Comparison of ENCODE assay signal across 1 cellular context in the genomic region with DNA sequence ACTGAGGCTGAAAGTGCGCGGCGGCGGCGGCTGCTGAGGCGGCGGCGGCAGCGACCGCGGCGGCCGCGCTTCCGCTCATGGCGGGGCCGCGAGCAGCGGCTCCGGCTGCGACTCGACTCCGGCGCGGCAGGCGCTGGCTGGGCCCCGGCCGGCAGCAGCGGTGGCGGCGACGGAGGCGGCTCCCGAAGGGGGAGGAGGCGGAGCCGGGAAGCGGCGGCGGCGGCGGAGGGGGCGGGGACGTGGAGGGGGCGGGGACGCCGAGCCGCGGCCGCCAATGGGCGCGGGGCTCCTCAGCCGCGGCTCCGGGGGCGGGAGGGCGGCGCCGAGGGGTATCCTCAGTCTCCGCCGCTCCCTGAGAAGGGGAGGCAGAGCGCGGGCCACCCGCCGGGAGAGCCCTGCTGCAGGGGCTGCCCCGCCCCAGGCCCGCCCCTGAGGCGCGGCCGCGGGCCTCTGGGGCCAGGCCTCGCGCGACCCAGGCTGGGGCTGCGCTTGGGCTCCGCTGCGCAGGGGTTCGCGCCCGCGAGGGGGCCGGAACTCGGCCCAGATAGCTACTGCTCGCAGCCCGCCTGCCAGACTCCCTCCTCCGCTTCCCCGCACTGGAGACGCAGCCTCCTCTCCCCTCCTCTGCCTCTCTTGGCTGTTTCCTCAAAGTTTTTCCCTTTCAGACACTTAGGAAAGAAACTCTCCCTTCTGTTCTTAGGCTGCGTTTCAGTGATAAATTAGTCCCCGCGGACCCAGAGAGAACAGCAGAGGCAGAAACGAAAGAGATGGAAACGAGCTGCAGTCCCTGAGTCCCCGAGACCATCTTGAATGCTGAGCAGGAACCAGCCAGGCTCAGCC.
TF ChIP-seq lines count a peak whose summit lies in the region.

No MANE protein-coding gene starts in this region.

TF ChIP-seq in GM12878, 131 proteins besides CTCF, POLR2A, EP300 and RAD21 (continued from another document and continues in another):
- TF ChIP-seq ZBTB33 (IDR thresholded peaks at IDR 0.05) (no peak), USF2 (IDR thresholded peaks at IDR 0.05; ENCODE audit: borderline replicate concordance, low read depth, low read length) (no peak), YY1 (IDR thresholded peaks at IDR 0.05; ENCODE audit: low read depth, low read length) (no peak; the same call in none of the 2 replicates), NRF1 (conservative IDR thresholded peaks at IDR 0.05; ENCODE audit: low read depth, low read length) (peak; percentile 50), KAT2A (conservative IDR thresholded peaks at IDR 0.05; ENCODE audit: control insufficient read depth, low read depth, low read length) (no peak), SP1 (IDR thresholded peaks at IDR 0.05; ENCODE audit: low read depth, low read length) (peak; percentile 62), ZSCAN29 (IDR thresholded peaks at IDR 0.05) (peak; percentile 50; the same call in 1 of the 2 replicates), STAT1 (conservative IDR thresholded peaks at IDR 0.05) (0 out of 2 replicates have a peak, but pooled peaks have one; percentile 24), EED (IDR thresholded peaks at IDR 0.05; ENCODE audit: low read depth) (no peak), RELA (IDR thresholded peaks at IDR 0.05; ENCODE audit: borderline replicate concordance, partially characterized antibody) (peak; percentile 70), SMARCA5 (IDR thresholded peaks at IDR 0.05) (peak; percentile 35), GABPA (IDR thresholded peaks at IDR 0.05; ENCODE audit: low read depth) (no peak), YBX1 (IDR thresholded peaks at IDR 0.05) (no peak), TCF3 (IDR thresholded peaks at IDR 0.05; ENCODE audit: borderline replicate concordance, insufficient read depth, low read depth, low read length) (0 out of 2 replicates have a peak, but pooled peaks have one; percentile 48), BMI1 (IDR thresholded peaks at IDR 0.05; ENCODE audit: borderline replicate concordance) (no peak), TCF12 (IDR thresholded peaks at IDR 0.05; ENCODE audit: low read depth, low read length) (peak; percentile 41; the same call in 1 of the 2 replicates), MAX (IDR thresholded peaks at IDR 0.05; ENCODE audit: low read depth, low read length) (no peak), RFX5 (IDR thresholded peaks at IDR 0.05; ENCODE audit: low read depth, low read length) (no peak), CBX5 (IDR thresholded peaks at IDR 0.05; ENCODE audit: low read depth) (peak; percentile 21; the same call in 1 of the 2 replicates), IRF4 (IDR thresholded peaks at IDR 0.05; ENCODE audit: low read depth, low read length) (no peak), NFYA (IDR thresholded peaks at IDR 0.05; ENCODE audit: borderline replicate concordance, low read depth, low read length) (no peak), ZBED1 (IDR thresholded peaks at IDR 0.05; ENCODE audit: borderline replicate concordance) (no peak), NR2C2 (IDR thresholded peaks at IDR 0.05; ENCODE audit: borderline replicate concordance, control insufficient read depth, insufficient read length, low read depth) (no peak), MTA2 (IDR thresholded peaks at IDR 0.05; ENCODE audit: low read depth) (0 out of 2 replicates have a peak, but pooled peaks have one; percentile 33), FOXK2 (IDR thresholded peaks at IDR 0.05) (no peak), CEBPB (IDR thresholded peaks at IDR 0.05; ENCODE audit: borderline replicate concordance in 1 of 2, low read depth in 2 of 2, low read length in 2 of 2) (no peak), POLR2AphosphoS5 (IDR thresholded peaks at IDR 0.05; ENCODE audit: low read length) (peak; percentile 93), POLR2AphosphoS2 (IDR thresholded peaks at IDR 0.05; ENCODE audit: low read depth, low read length) (no peak), MEF2A (IDR thresholded peaks at IDR 0.05; ENCODE audit: insufficient read depth, low read depth, low read length) (no peak), SKIL (IDR thresholded peaks at IDR 0.05; ENCODE audit: low read depth, poor library complexity, severe bottlenecking) (peak; percentile 22), PML (IDR thresholded peaks at IDR 0.05; ENCODE audit: low read length) (peak; percentile 92; the same call in 1 of the 2 replicates), IRF5 (IDR thresholded peaks at IDR 0.05; ENCODE audit: borderline replicate concordance) (no peak), BACH1 (IDR thresholded peaks at IDR 0.05; ENCODE audit: borderline replicate concordance) (peak; percentile 74), LARP7 (IDR thresholded peaks at IDR 0.05) (0 out of 2 replicates have a peak, but pooled peaks have one; percentile 48), NFXL1 (IDR thresholded peaks at IDR 0.05; ENCODE audit: borderline replicate concordance) (no peak), NR2C1 (IDR thresholded peaks at IDR 0.05) (no peak), DPF2 (IDR thresholded peaks at IDR 0.05) (peak; percentile 85), HDAC2 (IDR thresholded peaks at IDR 0.05) (no peak), SIX5 (IDR thresholded peaks at IDR 0.05; ENCODE audit: low read depth, low read length, severe bottlenecking) (no peak), ESRRA (IDR thresholded peaks at IDR 0.05; ENCODE audit: low read length) (no peak), SPI1 (IDR thresholded peaks at IDR 0.05; ENCODE audit: borderline replicate concordance, insufficient read depth, low read depth, low read length) (no peak), NR2F1 (conservative IDR thresholded peaks at IDR 0.05) (peak; percentile 69), IKZF1 (conservative IDR thresholded peaks at IDR 0.05) (peak; percentile 81), SIN3A (IDR thresholded peaks at IDR 0.05; ENCODE audit: low read depth, low read length) (0 out of 2 replicates have a peak, but pooled peaks have one; percentile 50)
- TF ChIP-seq, protein P1, sequence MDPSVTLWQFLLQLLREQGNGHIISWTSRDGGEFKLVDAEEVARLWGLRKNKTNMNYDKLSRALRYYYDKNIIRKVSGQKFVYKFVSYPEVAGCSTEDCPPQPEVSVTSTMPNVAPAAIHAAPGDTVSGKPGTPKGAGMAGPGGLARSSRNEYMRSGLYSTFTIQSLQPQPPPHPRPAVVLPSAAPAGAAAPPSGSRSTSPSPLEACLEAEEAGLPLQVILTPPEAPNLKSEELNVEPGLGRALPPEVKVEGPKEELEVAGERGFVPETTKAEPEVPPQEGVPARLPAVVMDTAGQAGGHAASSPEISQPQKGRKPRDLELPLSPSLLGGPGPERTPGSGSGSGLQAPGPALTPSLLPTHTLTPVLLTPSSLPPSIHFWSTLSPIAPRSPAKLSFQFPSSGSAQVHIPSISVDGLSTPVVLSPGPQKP (IDR thresholded peaks at IDR 0.05; ENCODE audit: low read depth, low read length): 0 out of 2 replicates have a peak, but pooled peaks have one; percentile 35
- TF ChIP-seq, protein P2, sequence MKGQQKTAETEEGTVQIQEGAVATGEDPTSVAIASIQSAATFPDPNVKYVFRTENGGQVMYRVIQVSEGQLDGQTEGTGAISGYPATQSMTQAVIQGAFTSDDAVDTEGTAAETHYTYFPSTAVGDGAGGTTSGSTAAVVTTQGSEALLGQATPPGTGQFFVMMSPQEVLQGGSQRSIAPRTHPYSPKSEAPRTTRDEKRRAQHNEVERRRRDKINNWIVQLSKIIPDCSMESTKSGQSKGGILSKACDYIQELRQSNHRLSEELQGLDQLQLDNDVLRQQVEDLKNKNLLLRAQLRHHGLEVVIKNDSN (IDR thresholded peaks at IDR 0.05; ENCODE audit: borderline replicate concordance, extremely low read length, insufficient read depth, low read depth, low read length): no peak
- TF ChIP-seq, protein P3, sequence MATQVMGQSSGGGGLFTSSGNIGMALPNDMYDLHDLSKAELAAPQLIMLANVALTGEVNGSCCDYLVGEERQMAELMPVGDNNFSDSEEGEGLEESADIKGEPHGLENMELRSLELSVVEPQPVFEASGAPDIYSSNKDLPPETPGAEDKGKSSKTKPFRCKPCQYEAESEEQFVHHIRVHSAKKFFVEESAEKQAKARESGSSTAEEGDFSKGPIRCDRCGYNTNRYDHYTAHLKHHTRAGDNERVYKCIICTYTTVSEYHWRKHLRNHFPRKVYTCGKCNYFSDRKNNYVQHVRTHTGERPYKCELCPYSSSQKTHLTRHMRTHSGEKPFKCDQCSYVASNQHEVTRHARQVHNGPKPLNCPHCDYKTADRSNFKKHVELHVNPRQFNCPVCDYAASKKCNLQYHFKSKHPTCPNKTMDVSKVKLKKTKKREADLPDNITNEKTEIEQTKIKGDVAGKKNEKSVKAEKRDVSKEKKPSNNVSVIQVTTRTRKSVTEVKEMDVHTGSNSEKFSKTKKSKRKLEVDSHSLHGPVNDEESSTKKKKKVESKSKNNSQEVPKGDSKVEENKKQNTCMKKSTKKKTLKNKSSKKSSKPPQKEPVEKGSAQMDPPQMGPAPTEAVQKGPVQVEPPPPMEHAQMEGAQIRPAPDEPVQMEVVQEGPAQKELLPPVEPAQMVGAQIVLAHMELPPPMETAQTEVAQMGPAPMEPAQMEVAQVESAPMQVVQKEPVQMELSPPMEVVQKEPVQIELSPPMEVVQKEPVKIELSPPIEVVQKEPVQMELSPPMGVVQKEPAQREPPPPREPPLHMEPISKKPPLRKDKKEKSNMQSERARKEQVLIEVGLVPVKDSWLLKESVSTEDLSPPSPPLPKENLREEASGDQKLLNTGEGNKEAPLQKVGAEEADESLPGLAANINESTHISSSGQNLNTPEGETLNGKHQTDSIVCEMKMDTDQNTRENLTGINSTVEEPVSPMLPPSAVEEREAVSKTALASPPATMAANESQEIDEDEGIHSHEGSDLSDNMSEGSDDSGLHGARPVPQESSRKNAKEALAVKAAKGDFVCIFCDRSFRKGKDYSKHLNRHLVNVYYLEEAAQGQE (IDR thresholded peaks at IDR 0.05; ENCODE audit: low read depth, low read length): no peak
- TF ChIP-seq, protein P4, sequence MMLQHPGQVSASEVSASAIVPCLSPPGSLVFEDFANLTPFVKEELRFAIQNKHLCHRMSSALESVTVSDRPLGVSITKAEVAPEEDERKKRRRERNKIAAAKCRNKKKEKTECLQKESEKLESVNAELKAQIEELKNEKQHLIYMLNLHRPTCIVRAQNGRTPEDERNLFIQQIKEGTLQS (IDR thresholded peaks at IDR 0.05; ENCODE audit: borderline replicate concordance, extremely low read depth, low read depth, low read length): no peak
- TF ChIP-seq, protein P5, sequence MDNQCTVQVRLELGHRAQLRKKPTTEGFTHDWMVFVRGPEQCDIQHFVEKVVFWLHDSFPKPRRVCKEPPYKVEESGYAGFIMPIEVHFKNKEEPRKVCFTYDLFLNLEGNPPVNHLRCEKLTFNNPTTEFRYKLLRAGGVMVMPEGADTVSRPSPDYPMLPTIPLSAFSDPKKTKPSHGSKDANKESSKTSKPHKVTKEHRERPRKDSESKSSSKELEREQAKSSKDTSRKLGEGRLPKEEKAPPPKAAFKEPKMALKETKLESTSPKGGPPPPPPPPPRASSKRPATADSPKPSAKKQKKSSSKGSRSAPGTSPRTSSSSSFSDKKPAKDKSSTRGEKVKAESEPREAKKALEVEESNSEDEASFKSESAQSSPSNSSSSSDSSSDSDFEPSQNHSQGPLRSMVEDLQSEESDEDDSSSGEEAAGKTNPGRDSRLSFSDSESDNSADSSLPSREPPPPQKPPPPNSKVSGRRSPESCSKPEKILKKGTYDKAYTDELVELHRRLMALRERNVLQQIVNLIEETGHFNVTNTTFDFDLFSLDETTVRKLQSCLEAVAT (IDR thresholded peaks at IDR 0.05): peak; percentile 67; the same call in 1 of the 2 replicates
